Comparison of ENCODE assay signal across 11 cellular contexts in genomic region chr11:95417832-95418231, GRCh38.
"Had no signal": no experiment of that assay in that cellular context is flagged by ENCODE, and none has a peak within 500 bp of the region (broad histone marks: within the 10 kb centered on the region; RNA-seq: fewer than 3 reads in every experiment).

No MANE protein-coding gene starts in this region.

- H3K4me3 ChIP-seq: GM23248, GM23338, HAP-1 had no signal

- H3K4me2 ChIP-seq: GM23338 had no signal

- H3K4me3 Mint-ChIP-seq: GM23338, H9, HFFc6 had no signal

- H3K27ac Mint-ChIP-seq: GM23338, H9, HFFc6 had no signal

- H3K9ac ChIP-seq: GM23248 had no signal

- DNase-seq: GM23248, GOT3, H7, H9, HCEC 1CT, HFFc6 had no signal

- ATAC-seq: GM23338, HCT116 had no signal

- H3K36me3 ChIP-seq: HAP-1 had no signal

- H3K27ac ChIP-seq: GM23248 had no signal

- H3K4me1 Mint-ChIP-seq: GM23338 had no signal

- H3K9me3 ChIP-seq: HAP-1 had no signal

- H3K9me3 Mint-ChIP-seq: GM23338, H9 had no signal

- FAIRE-seq: H1, H54 had no signal

- H2AFZ ChIP-seq: GM23248, GM23338 had no signal
